ENCODE assay signal across 8 cellular contexts in the genomic region with DNA sequence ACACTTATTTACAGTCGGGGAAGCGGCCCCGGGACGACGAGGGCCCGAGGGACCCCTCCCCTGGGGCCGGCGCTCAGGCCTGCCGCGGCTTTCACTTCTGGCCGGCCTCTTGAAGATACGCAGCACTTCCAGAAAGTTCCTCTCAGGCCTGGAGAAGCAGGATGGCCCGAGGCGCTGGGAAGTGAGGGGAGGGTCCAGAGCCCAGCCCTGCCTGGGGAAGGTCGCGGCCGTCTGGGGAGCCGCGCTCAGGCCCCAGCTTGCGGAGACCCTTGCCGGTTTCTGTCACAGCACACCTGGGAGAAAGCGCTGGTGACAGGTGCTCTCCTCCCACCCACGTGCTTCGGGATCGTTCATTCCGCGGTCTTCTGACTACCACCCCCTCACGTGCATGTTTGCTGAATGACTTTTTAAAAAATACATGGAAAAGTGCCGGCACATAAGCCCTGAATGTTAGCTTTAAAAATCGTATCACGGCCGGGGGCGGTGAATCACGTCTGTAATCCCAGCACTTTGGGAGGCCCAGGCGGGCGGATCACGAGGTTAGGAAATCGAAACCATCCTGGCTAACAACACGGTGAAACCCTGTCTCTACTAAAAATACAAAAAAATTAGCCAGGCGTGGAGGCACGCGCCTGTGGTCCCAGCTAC. TPM values are rescaled to one million over a fixed set of nuclear protein-coding genes. Genes with fewer than 3 reads are reported as not detected.
DNase-seq lines count a peak whose midpoint lies in the region; ATAC-seq, FAIRE-seq and TF ChIP-seq lines count a peak whose summit lies in the region.

No MANE protein-coding gene starts in this region.

- H3K27ac ChIP-seq in body of pancreas (peak overlapping the region; percentile 87 to 95 (median 91)), layer of hippocampus (ENCODE audit: low read depth, low read length) (peak overlapping the region; percentile 95)

- peaks cover 30% of the 10 kb centered on the region for H4K20me1 ChIP-seq in Loucy (ENCODE audit: insufficient read depth, low read length, poor library complexity, severe bottlenecking)

- H3K9me3 Mint-ChIP-seq in stimulated activated naive CD8-positive, alpha-beta T cell treated with anti-CD3 and anti-CD28 coated beads, Interleukin-15, amount 100 ng/mL, for 72 hours, result no peaks in the 10 kb centered on the region

- no peaks in the 10 kb centered on the region for H3K9me3 ChIP-seq in Loucy (ENCODE audit: insufficient read depth, low read depth, low read length)
- H3K9me3 ChIP-seq in body of pancreas, result no peaks in the 10 kb centered on the region

- H3K9me2 ChIP-seq in Loucy (replicated peaks; ENCODE audit: low read depth, low read length), result no peaks in the 10 kb centered on the region

- H3K27ac Mint-ChIP-seq in stimulated activated naive CD8-positive, alpha-beta T cell treated with anti-CD3 and anti-CD28 coated beads, Interleukin-15, amount 100 ng/mL, for 72 hours, result peak overlapping the region; percentile 97 to 98

- peak; percentile 72 for DNase-seq in DMS53 (lab: John Stamatoyannopoulos, UW)
- peak in 2 of 4 donors; percentile 22 for DNase-seq in body of pancreas
- DNase-seq in stimulated activated naive CD8-positive, alpha-beta T cell treated with anti-CD3 and anti-CD28 coated beads, Interleukin-15, amount 100 ng/mL, for 72 hours, result no peak
- no peak for DNase-seq in medulla oblongata (ENCODE audit: extremely low spot score)
- no peak for DNase-seq in H54 (ENCODE audit: insufficient read length, low spot score)

- H3K27me3 ChIP-seq in Loucy (ENCODE audit: insufficient read depth, low read length, poor library complexity, severe bottlenecking) (no peaks in the 10 kb centered on the region), body of pancreas (no peaks in the 10 kb centered on the region), layer of hippocampus (ENCODE audit: control insufficient read depth, insufficient read depth, low read length) (no peaks in the 10 kb centered on the region)

- H3K4me3 ChIP-seq in Loucy (ENCODE audit: low read length, poor library complexity, severe bottlenecking) (peak overlapping the region; percentile 98), body of pancreas (peak overlapping the region; percentile 74 to 93)

- ATAC-seq in body of pancreas, result peak; percentile 27
- no peak for ATAC-seq in stimulated activated naive CD8-positive, alpha-beta T cell treated with anti-CD3 and anti-CD28 coated beads, Interleukin-15, amount 100 ng/mL, for 72 hours
- ATAC-seq in HG02870 (IDR thresholded peaks at IDR 0.05; ENCODE audit: unreplicated experiment), result no peak

- TF ChIP-seq CTCF in Loucy (conservative IDR thresholded peaks at IDR 0.05; ENCODE audit: low read length), result no peak
- TF ChIP-seq CTCF in body of pancreas (IDR thresholded peaks at IDR 0.05), result no peak

- peak overlapping the region; percentile 99 for H2AFZ ChIP-seq in Loucy (ENCODE audit: low read length)

- H3K4me1 ChIP-seq in Loucy (ENCODE audit: insufficient read depth, low read length, poor library complexity, severe bottlenecking) (peaks cover 22% of the 10 kb centered on the region), body of pancreas (peaks cover 30% of the 10 kb centered on the region)

- intact Hi-C loops in body of pancreas (cut with DNase I), result no loop called here

- peaks cover 48% of the 10 kb centered on the region for H3K4me1 Mint-ChIP-seq in stimulated activated naive CD8-positive, alpha-beta T cell treated with anti-CD3 and anti-CD28 coated beads, Interleukin-15, amount 100 ng/mL, for 72 hours

- no peak for FAIRE-seq in H54 (lab: Jason Lieb, UNC)

- peaks cover 13% of the 10 kb centered on the region; the same call in 1 of the 2 replicates for H3F3A ChIP-seq in Loucy (ENCODE audit: low read depth)

- H3K4me2 ChIP-seq in Loucy (ENCODE audit: low read depth, low read length, poor library complexity, severe bottlenecking), result peak overlapping the region; percentile 98

- H3K36me3 ChIP-seq in Loucy (ENCODE audit: insufficient read depth, low read length) (no peaks in the 10 kb centered on the region), body of pancreas (replicated peaks in 1 of 2; ENCODE audit: insufficient read depth in 1 of 2, low read depth in 2 of 2) (no peaks in the 10 kb centered on the region)

- peaks cover 49% of the 10 kb centered on the region for H3K79me2 ChIP-seq in Loucy (ENCODE audit: insufficient read depth, low read length)

- TF ChIP-seq POLR2A in body of pancreas (IDR thresholded peaks at IDR 0.05), result no peak
- TF ChIP-seq POLR2A in H54 (IDR thresholded peaks at IDR 0.05; ENCODE audit: low read depth, low read length), result no peak

- peak overlapping the region; percentile 96 for H3K9ac ChIP-seq in Loucy (ENCODE audit: low read depth, low read length, poor library complexity, severe bottlenecking)

- 27 to 48% methylated on average over 21 to 42 of the region's 42 CpGs for WGBS in body of pancreas, 2 donors

- peak overlapping the region; percentile 95 to 98 for H3K4me3 Mint-ChIP-seq in stimulated activated naive CD8-positive, alpha-beta T cell treated with anti-CD3 and anti-CD28 coated beads, Interleukin-15, amount 100 ng/mL, for 72 hours

- H3K27me3 Mint-ChIP-seq in stimulated activated naive CD8-positive, alpha-beta T cell treated with anti-CD3 and anti-CD28 coated beads, Interleukin-15, amount 100 ng/mL, for 72 hours, result no peaks in the 10 kb centered on the region

RNA-seq across cellular contexts. Expression of a gene that starts 0.7 kb away (rescaled TPM):
- total RNA-seq in body of pancreas, result 10 to 100 TPM; 28.3 to 30.9 TPM
